Comparison of ENCODE assay signal across 1 cellular context in the genomic region with DNA sequence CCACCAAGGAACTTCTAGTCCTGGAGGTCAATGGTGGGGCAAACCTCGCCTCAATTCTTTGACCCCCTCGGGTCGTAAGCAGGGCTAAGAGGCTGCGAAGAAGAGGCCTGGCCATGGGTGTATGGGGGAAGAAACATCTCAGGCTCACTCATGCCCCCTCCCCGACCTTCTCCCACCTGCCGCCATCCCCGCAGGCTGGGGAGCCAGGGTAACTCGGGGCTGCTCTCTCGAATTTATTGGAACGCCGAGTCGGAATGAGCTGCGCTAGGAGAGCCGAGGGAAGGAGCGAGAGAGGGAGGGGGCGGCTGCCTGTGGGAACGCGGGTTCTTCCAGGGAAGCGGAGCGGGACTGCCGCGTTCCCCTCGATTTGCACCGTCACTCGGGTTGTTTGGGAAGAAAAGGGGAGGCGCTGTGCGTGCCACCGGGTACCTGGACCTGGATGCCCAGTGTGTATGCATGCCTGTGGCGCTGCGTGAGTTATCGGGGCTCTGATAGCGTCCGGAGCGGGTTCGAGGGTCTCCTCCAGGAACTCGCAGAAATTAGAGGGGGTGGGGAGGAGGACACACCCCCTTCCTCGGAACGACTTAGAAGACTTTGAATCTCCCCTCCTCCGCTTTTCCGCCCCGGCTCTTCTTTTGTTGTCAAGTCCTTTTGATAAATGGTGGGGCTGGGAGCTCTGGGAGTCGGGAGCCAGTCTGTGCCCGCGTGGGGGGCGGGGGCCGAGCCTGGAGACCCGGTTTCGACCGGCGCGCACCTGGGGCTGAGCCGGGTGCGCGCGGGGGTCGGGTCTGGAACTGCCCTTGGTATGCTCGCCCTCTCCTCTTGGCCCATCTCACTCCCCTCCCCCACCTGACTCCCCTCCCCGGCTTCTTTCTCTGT.
A peak's percentile ranks its signal among the peaks of the same experiment; 100 is the strongest.
TF ChIP-seq lines count a peak whose summit lies in the region.

No MANE protein-coding gene starts in this region.

TF ChIP-seq in HEK293, 187 proteins besides CTCF, POLR2A, EP300 and RAD21 (continued from another document):
- TF ChIP-seq, protein P1, sequence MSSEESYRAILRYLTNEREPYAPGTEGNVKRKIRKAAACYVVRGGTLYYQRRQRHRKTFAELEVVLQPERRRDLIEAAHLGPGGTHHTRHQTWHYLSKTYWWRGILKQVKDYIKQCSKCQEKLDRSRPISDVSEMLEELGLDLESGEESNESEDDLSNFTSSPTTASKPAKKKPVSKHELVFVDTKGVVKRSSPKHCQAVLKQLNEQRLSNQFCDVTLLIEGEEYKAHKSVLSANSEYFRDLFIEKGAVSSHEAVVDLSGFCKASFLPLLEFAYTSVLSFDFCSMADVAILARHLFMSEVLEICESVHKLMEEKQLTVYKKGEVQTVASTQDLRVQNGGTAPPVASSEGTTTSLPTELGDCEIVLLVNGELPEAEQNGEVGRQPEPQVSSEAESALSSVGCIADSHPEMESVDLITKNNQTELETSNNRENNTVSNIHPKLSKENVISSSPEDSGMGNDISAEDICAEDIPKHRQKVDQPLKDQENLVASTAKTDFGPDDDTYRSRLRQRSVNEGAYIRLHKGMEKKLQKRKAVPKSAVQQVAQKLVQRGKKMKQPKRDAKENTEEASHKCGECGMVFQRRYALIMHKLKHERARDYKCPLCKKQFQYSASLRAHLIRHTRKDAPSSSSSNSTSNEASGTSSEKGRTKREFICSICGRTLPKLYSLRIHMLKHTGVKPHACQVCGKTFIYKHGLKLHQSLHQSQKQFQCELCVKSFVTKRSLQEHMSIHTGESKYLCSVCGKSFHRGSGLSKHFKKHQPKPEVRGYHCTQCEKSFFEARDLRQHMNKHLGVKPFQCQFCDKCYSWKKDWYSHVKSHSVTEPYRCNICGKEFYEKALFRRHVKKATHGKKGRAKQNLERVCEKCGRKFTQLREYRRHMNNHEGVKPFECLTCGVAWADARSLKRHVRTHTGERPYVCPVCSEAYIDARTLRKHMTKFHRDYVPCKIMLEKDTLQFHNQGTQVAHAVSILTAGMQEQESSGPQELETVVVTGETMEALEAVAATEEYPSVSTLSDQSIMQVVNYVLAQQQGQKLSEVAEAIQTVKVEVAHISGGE (tag by site-specific recombination; conservative IDR thresholded peaks at IDR 0.05; ENCODE audit: low read depth): peak; percentile 29; the same call in 1 of the 2 replicates
- TF ChIP-seq ZNF324 (tag by site-specific recombination; IDR thresholded peaks at IDR 0.05) (0 out of 2 replicates have a peak, but pooled peaks have one; percentile 32), KLF8 (tag by site-specific recombination; IDR thresholded peaks at IDR 0.05) (peak; percentile 32)
- TF ChIP-seq, protein P2, sequence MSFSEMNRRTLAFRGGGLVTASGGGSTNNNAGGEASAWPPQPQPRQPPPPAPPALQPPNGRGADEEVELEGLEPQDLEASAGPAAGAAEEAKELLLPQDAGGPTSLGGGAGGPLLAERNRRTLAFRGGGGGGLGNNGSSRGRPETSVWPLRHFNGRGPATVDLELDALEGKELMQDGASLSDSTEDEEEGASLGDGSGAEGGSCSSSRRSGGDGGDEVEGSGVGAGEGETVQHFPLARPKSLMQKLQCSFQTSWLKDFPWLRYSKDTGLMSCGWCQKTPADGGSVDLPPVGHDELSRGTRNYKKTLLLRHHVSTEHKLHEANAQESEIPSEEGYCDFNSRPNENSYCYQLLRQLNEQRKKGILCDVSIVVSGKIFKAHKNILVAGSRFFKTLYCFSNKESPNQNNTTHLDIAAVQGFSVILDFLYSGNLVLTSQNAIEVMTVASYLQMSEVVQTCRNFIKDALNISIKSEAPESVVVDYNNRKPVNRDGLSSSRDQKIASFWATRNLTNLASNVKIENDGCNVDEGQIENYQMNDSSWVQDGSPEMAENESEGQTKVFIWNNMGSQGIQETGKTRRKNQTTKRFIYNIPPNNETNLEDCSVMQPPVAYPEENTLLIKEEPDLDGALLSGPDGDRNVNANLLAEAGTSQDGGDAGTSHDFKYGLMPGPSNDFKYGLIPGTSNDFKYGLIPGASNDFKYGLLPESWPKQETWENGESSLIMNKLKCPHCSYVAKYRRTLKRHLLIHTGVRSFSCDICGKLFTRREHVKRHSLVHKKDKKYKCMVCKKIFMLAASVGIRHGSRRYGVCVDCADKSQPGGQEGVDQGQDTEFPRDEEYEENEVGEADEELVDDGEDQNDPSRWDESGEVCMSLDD (tag by site-specific recombination; IDR thresholded peaks at IDR 0.05): peak; percentile 74; the same call in 1 of the 2 replicates
